14 cellular contexts compared by ENCODE assay signal in genomic region chr22:46117206-46118199, GRCh38. TPM values are rescaled to one million over a fixed set of nuclear protein-coding genes. Genes with fewer than 3 reads are reported as not detected.
DNase-seq lines count a peak whose midpoint lies in the region; ATAC-seq and TF ChIP-seq lines count a peak whose summit lies in the region.
"Had no signal": no experiment of that assay in that cellular context is flagged by ENCODE, and none has a peak within 500 bp of the region (broad histone marks: within the 10 kb centered on the region; RNA-seq: fewer than 3 reads in every experiment).

No MANE protein-coding gene starts in this region.

- H3K27ac Mint-ChIP-seq in mesothelial cell of epicardium, result no peak overlapping the region
- no peak overlapping the region for H3K27ac Mint-ChIP-seq in stimulated activated effector memory CD8-positive, alpha-beta T cell treated with anti-CD3 and anti-CD28 coated beads, Interleukin-12 subunit alpha, Interleukin-12 subunit beta, amount 100 ng/mL, for 72 hours
- H3K27ac Mint-ChIP-seq: activated B cell treated with CpG ODN at 0.5 μM for 24 hours; CD8-positive, alpha-beta T cell had no signal

- H3K27me3 Mint-ChIP-seq in mesothelial cell of epicardium (ENCODE audit: low read depth), result no peaks in the 10 kb centered on the region

- POLR2A ChIA-PET in SK-N-SH (lab: Yijun Ruan, JAX), result interaction anchor here (0.8 to 2.8 kb wide), 5 partner anchors 10 to 111 kb away, joined by 3 to 11 read pairs (median 3); no protein-coding TSS in a partner anchor

- H3K4me1 ChIP-seq in SK-N-SH (ENCODE audit: control insufficient read depth in 1 of 2, insufficient read depth in 2 of 2, low read depth in 1 of 2, low read length in 1 of 2) (peaks cover 0 to 72% of the 10 kb centered on the region in 2 experiments; a peak in 2 of 4 replicates), muscle layer of colon (ENCODE audit: insufficient read depth, low read length) (peaks cover 34% of the 10 kb centered on the region), testis (peaks cover 69% of the 10 kb centered on the region)

- peaks cover 73% of the 10 kb centered on the region for H4K20me1 ChIP-seq in SK-N-SH (ENCODE audit: insufficient read depth)

- H3K36me3 ChIP-seq in SK-N-SH (replicated peaks in 1 of 2; ENCODE audit: control insufficient read depth in 1 of 2, insufficient read depth in 2 of 2, low read length in 1 of 2) (peaks cover 22 to 43% of the 10 kb centered on the region in 2 experiments), muscle layer of colon (ENCODE audit: insufficient read depth, low read length) (peaks cover 9% of the 10 kb centered on the region), testis (ENCODE audit: low read depth, missing control alignments) (no peaks in the 10 kb centered on the region)

- 100% methylated on average over 1 of the region's 10 CpGs for WGBS in SK-N-SH (ENCODE audit: low lambda C conversion rate)
- WGBS in testis, 2 donors, result 79 to 92% methylated on average over 5 to 10 of the region's 10 CpGs

- DNase-seq in SK-N-SH, result no peak
- DNase-seq in testis, result no peak
- DNase-seq in mesothelial cell of epicardium (ENCODE audit: low spot score in 2 of 2, unreplicated experiment in 2 of 2), result no peak
- DNase-seq in Ammon's horn (ENCODE audit: low spot score), result no peak
- DNase-seq in stimulated activated effector memory CD8-positive, alpha-beta T cell treated with anti-CD3 and anti-CD28 coated beads, Interleukin-12 subunit alpha, Interleukin-12 subunit beta, amount 100 ng/mL, for 72 hours (ENCODE audit: low spot score in 2 of 2), result no peak
- DNase-seq: glutamatergic neuron had no signal

- H3K79me2 ChIP-seq in SK-N-SH (ENCODE audit: insufficient read depth), result 0 out of 2 replicates have a peak, but pooled peaks cover 3% of the 10 kb centered on the region

- H3K27ac ChIP-seq in SK-N-SH (ENCODE audit: low read depth in 2 of 2, low read length in 1 of 2) (peak overlapping the region; percentile 63 to 68), angular gyrus (ENCODE audit: low read depth, low read length) (peak overlapping the region; percentile 65), muscle layer of colon (ENCODE audit: low read depth, low read length) (peak overlapping the region; percentile 47), testis (peak overlapping the region; percentile 12 to 83)
- H3K27ac ChIP-seq: HL-60, KMS-11 had no signal

- H3K9me3 ChIP-seq in SK-N-SH (no peaks in the 10 kb centered on the region), muscle layer of colon (ENCODE audit: low read length) (no peaks in the 10 kb centered on the region), testis (no peaks in the 10 kb centered on the region)
- H3K9me3 ChIP-seq: tibial artery had no signal

- H3K9ac ChIP-seq in SK-N-SH, result no peak overlapping the region
- H3K9ac ChIP-seq in muscle layer of colon (ENCODE audit: low read length), result no peak overlapping the region
- H3K9ac ChIP-seq: KMS-11 had no signal

- no peak overlapping the region for H2AFZ ChIP-seq in SK-N-SH (ENCODE audit: low read depth)

- no peaks in the 10 kb centered on the region for H3K9me3 Mint-ChIP-seq in mesothelial cell of epicardium
- H3K9me3 Mint-ChIP-seq in stimulated activated effector memory CD8-positive, alpha-beta T cell treated with anti-CD3 and anti-CD28 coated beads, Interleukin-12 subunit alpha, Interleukin-12 subunit beta, amount 100 ng/mL, for 72 hours, result no peaks in the 10 kb centered on the region
- H3K9me3 Mint-ChIP-seq: activated B cell treated with CpG ODN at 0.5 μM for 24 hours; CD8-positive, alpha-beta T cell had no signal

- no peak for TF ChIP-seq POLR2A in testis (IDR thresholded peaks at IDR 0.05)

- no peak for ATAC-seq in SK-N-SH treated with all-trans-retinoic acid at 6 μM for 48 hours
- ATAC-seq in stimulated activated effector memory CD8-positive, alpha-beta T cell treated with anti-CD3 and anti-CD28 coated beads, Interleukin-12 subunit alpha, Interleukin-12 subunit beta, amount 100 ng/mL, for 72 hours, result no peak

- CTCF ChIA-PET in SK-N-SH (lab: Yijun Ruan, JAX), result interaction anchor here (0.6 to 7.5 kb wide), 39 partner anchors 8 to 992 kb away, joined by 3 to 107 read pairs (median 5); partner anchors contain the start of gene CDPF1

- TF ChIP-seq RAD21 in SK-N-SH (IDR thresholded peaks at IDR 0.05; ENCODE audit: low read length), result no peak

- H3K4me3 ChIP-seq in SK-N-SH (ENCODE audit: low read depth in 2 of 2, low read length in 1 of 2) (no peak overlapping the region), muscle layer of colon (ENCODE audit: low read depth in 1 of 2, low read length in 2 of 2) (no peak overlapping the region), testis (no peak overlapping the region)
- H3K4me3 ChIP-seq: tibial artery had no signal

- intact Hi-C loops in testis (cut with DNase I; ENCODE audit: low total_unique reads), result loop anchor here (5.0 kb wide), 1 partner anchor 110 kb away; no protein-coding TSS in a partner anchor

- no peak overlapping the region for H3K4me3 Mint-ChIP-seq in mesothelial cell of epicardium
- H3K4me3 Mint-ChIP-seq in stimulated activated effector memory CD8-positive, alpha-beta T cell treated with anti-CD3 and anti-CD28 coated beads, Interleukin-12 subunit alpha, Interleukin-12 subunit beta, amount 100 ng/mL, for 72 hours, result no peak overlapping the region
- H3K4me3 Mint-ChIP-seq: activated B cell treated with CpG ODN at 0.5 μM for 24 hours; CD8-positive, alpha-beta T cell had no signal

- H3F3A ChIP-seq in SK-N-SH (replicated peaks; ENCODE audit: insufficient read depth), result peaks cover 80% of the 10 kb centered on the region

- no peak overlapping the region for H3K4me2 ChIP-seq in SK-N-SH

- no peaks in the 10 kb centered on the region for H3K4me1 Mint-ChIP-seq in mesothelial cell of epicardium
- H3K4me1 Mint-ChIP-seq in stimulated activated effector memory CD8-positive, alpha-beta T cell treated with anti-CD3 and anti-CD28 coated beads, Interleukin-12 subunit alpha, Interleukin-12 subunit beta, amount 100 ng/mL, for 72 hours, result no peaks in the 10 kb centered on the region
- H3K4me1 Mint-ChIP-seq: activated B cell treated with CpG ODN at 0.5 μM for 24 hours had no signal

- no peak for TF ChIP-seq CTCF in SK-N-SH (IDR thresholded peaks at IDR 0.05)
- no peak for TF ChIP-seq CTCF in testis (IDR thresholded peaks at IDR 0.05)
- TF ChIP-seq CTCF in mesothelial cell of epicardium (IDR thresholded peaks at IDR 0.05; ENCODE audit: unreplicated experiment), result no peak

- H3K27me3 ChIP-seq in SK-N-SH (ENCODE audit: insufficient read depth) (no peaks in the 10 kb centered on the region), muscle layer of colon (ENCODE audit: control insufficient read depth in 1 of 2, insufficient read depth in 2 of 2, low read length in 2 of 2) (no peaks in the 10 kb centered on the region), testis (no peaks in the 10 kb centered on the region)
- H3K27me3 ChIP-seq: tibial artery had no signal

- no peaks in the 10 kb centered on the region for H3K36me3 Mint-ChIP-seq in mesothelial cell of epicardium
- H3K36me3 Mint-ChIP-seq in stimulated activated effector memory CD8-positive, alpha-beta T cell treated with anti-CD3 and anti-CD28 coated beads, Interleukin-12 subunit alpha, Interleukin-12 subunit beta, amount 100 ng/mL, for 72 hours, result no peaks in the 10 kb centered on the region

- H3K9me2 ChIP-seq in SK-N-SH, result no peaks in the 10 kb centered on the region

- no peak for TF ChIP-seq EP300 in SK-N-SH (IDR thresholded peaks at IDR 0.05; ENCODE audit: borderline replicate concordance in 1 of 2, low read depth in 1 of 2, low read length in 1 of 2)

TF ChIP-seq in SK-N-SH, 30 proteins besides CTCF, POLR2A, EP300 and RAD21 (continues in another document):
- TF ChIP-seq GATA2 (CRISPR knock-in tag; IDR thresholded peaks at IDR 0.05) (no peak), TCF12 (IDR thresholded peaks at IDR 0.05) (no peak), RXRA (IDR thresholded peaks at IDR 0.05; ENCODE audit: borderline replicate concordance, low read depth) (no peak), RFX5 (IDR thresholded peaks at IDR 0.05; ENCODE audit: low read length) (no peak), JUND (IDR thresholded peaks at IDR 0.05) (no peak), MAX (IDR thresholded peaks at IDR 0.05; ENCODE audit: low read depth) (no peak), FOSL2 (IDR thresholded peaks at IDR 0.05; ENCODE audit: borderline replicate concordance, low read depth) (peak; percentile 20; the same call in 1 of the 2 replicates), SIN3A (IDR thresholded peaks at IDR 0.05; ENCODE audit: borderline replicate concordance, low read depth, low read length) (0 out of 2 replicates have a peak, but pooled peaks have one; percentile 9)

TF ChIP-seq in SK-N-SH treated with all-trans-retinoic acid at 6 μM for 48 hours, 23 proteins besides CTCF, POLR2A, EP300 and RAD21:
- TF ChIP-seq BACH2 (CRISPR knock-in tag; IDR thresholded peaks at IDR 0.05; ENCODE audit: borderline replicate concordance), result no peak
- no peak for TF ChIP-seq CREB5 (CRISPR knock-in tag; IDR thresholded peaks at IDR 0.05; ENCODE audit: low read depth)

RNA-seq across cellular contexts. Expression of gene PPARA, which starts 32.8 kb away (rescaled TPM):
- 4.5 TPM in 2 replicates for polyA plus RNA-seq in SK-N-SH (2012; rRNA removed)
- 4.1 and 4.4 TPM in 2 replicates for polyA plus RNA-seq in SK-N-SH (2012; cell fraction: cytosol; rRNA removed)
- polyA plus RNA-seq in SK-N-SH (2012; cell fraction: nucleus; rRNA removed), result 5.8 and 6.8 TPM in 2 replicates
- 10 to 100 TPM; 18.1 to 19.9 TPM for total RNA-seq in testis
- 4.8 TPM for polyA plus RNA-seq in testis (ENCODE audit: insufficient read depth, low read depth, low replicate concordance)
- 12.0 to 15.1 TPM (median 13.0 TPM) in 3 replicates for total RNA-seq in mesothelial cell of epicardium
